ENCODE assay signal across 20 cellular contexts in the genomic region with DNA sequence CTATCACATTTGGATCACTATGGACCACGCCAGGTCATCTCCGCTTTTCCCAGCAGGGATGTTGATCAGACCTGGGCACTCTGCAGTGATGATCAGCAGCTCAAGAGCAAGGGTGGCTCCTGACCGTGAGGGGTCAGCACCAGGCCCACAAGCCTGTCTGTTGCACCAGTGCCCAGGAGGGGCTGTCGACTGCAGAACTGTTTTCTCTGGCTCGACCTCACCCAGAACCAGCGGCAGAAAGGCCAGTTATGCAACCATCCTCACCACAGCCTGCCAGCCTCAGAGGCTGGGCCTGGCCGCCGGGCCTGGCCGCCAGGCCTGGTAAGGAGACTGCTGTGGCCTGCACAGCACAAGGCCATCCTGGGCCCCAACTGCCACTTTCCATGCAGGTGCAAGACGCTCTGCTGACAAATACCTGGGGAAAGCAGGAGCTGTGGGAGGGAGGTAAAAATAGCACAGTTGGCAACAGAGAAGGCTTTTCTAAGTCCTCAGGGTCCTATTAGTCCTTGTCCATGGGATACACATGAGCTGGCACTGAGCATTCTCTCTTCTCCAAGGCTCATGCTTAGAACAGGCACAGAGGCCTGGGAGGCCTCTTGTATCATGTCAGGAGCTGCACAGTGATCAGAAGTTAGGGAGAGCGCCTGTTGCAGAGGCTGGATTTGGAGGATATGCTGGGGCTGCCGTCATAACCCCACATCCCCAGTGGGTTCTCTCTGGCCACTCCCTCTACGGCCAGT. TPM values are rescaled to one million over a fixed set of nuclear protein-coding genes. Genes with fewer than 3 reads are reported as not detected.
DNase-seq lines count a peak whose midpoint lies in the region; ATAC-seq and TF ChIP-seq lines count a peak whose summit lies in the region.
"Had no signal": no experiment of that assay in that cellular context is flagged by ENCODE, and none has a peak within 500 bp of the region (broad histone marks: within the 10 kb centered on the region; RNA-seq: fewer than 3 reads in every experiment).

No MANE protein-coding gene starts in this region.

- no peaks in the 10 kb centered on the region for H3K36me3 ChIP-seq in right atrium auricular region
- H3K36me3 ChIP-seq in ascending aorta = no peaks in the 10 kb centered on the region
- no peaks in the 10 kb centered on the region for H3K36me3 ChIP-seq in neuronal stem cell (replicated peaks in 1 of 2; ENCODE audit: control insufficient read depth in 2 of 2, insufficient read depth in 2 of 2, low read length in 2 of 2)
- H3K36me3 ChIP-seq: SJCRH30, stomach had no signal

- WGBS in neuronal stem cell (ENCODE audit: extremely low coverage in 2 of 2, insufficient read length in 2 of 2, insufficient replicate concordance in 1 of 2), 2 donors = no CpG with 5 or more reads among the region's 13 CpGs

- H2BK15ac ChIP-seq in neuronal stem cell (ENCODE audit: low read length) = no peak overlapping the region

- H3K9ac ChIP-seq in neuronal stem cell (ENCODE audit: low read depth, low read length, poor library complexity) = no peak overlapping the region

- H3K27me3 ChIP-seq in right atrium auricular region (no peaks in the 10 kb centered on the region), ascending aorta (no peaks in the 10 kb centered on the region), neuronal stem cell (ENCODE audit: control insufficient read depth in 3 of 3, insufficient read depth in 3 of 3, low read depth in 1 of 3, low read length in 3 of 3) (peaks cover 0 to 9% (median 0%) of the 10 kb centered on the region in 3 experiments)
- H3K27me3 ChIP-seq: SJCRH30, stomach had no signal

- no peaks in the 10 kb centered on the region for H3K4me1 ChIP-seq in right atrium auricular region
- peaks cover 17 to 24% of the 10 kb centered on the region in 2 donors for H3K4me1 ChIP-seq in ascending aorta
- no peaks in the 10 kb centered on the region for H3K4me1 ChIP-seq in neuronal stem cell (ENCODE audit: control insufficient read depth in 2 of 2, insufficient read depth in 1 of 2, low read depth in 1 of 2, low read length in 2 of 2)
- H3K4me1 ChIP-seq: SJCRH30 had no signal

- H3K9me3 ChIP-seq in right atrium auricular region = no peaks in the 10 kb centered on the region
- no peaks in the 10 kb centered on the region for H3K9me3 ChIP-seq in ascending aorta
- no peaks in the 10 kb centered on the region for H3K9me3 ChIP-seq in neuronal stem cell (replicated peaks in 1 of 2; ENCODE audit: control insufficient read depth in 2 of 2, insufficient read depth in 1 of 2, low read depth in 1 of 2, low read length in 2 of 2)
- H3K9me3 ChIP-seq: SJCRH30, stomach had no signal

- no peak overlapping the region for H3K4me3 ChIP-seq in right atrium auricular region
- H3K4me3 ChIP-seq in ascending aorta = no peak overlapping the region
- H3K4me3 ChIP-seq in neuronal stem cell (ENCODE audit: low read length in 2 of 2) = peak overlapping the region in 1 of 2 donors; percentile 16
- H3K4me3 ChIP-seq: SJCRH30, stomach had no signal

- no peak for TF ChIP-seq CTCF in right atrium auricular region (IDR thresholded peaks at IDR 0.05)
- TF ChIP-seq CTCF in ascending aorta (IDR thresholded peaks at IDR 0.05) = no peak

- peak; percentile 12 for ATAC-seq in left ventricle myocardium superior
- ATAC-seq: activated CD4-positive, alpha-beta T cell treated with anti-CD3 and anti-CD28 coated beads for 36 hours; esophagus mucosa; T-cell had no signal

- no peak overlapping the region for H4K91ac ChIP-seq in neuronal stem cell (ENCODE audit: low read depth, low read length, poor library complexity)

- DNase-seq in left ventricle myocardium superior = no peak
- no peak for DNase-seq in right atrium auricular region (ENCODE audit: low spot score)
- no peak for DNase-seq in ascending aorta (ENCODE audit: low spot score in 2 of 2)
- no peak for DNase-seq in neuronal stem cell (ENCODE audit: low spot score)
- DNase-seq in NCI-H1105 treated with DMSO at 0.1 percent for 48 hours (lab: John Stamatoyannopoulos, UW) = no peak
- DNase-seq in central memory CD4-positive, alpha-beta T cell = no peak
- no peak for DNase-seq in NCI-H2081 treated with DMSO at 0.1 percent for 48 hours (lab: John Stamatoyannopoulos, UW)
- DNase-seq: activated CD4-positive, alpha-beta T cell treated with anti-CD3 and anti-CD28 coated beads for 36 hours; activated naive CD4-positive, alpha-beta T cell treated with Interleukin-2 at 50 U/mL for 16 hours; activated T-cell treated with anti-CD3 and anti-CD28 coated beads, Interleukin-2, amount 50 U/mL, for 48 hours; anterior cingulate cortex; cerebellar nuclear complex; effector CD8-positive, alpha-beta T cell; mammary epithelial cell; NCI-H2171; SJCRH30; stomach; T-cell had no signal

- H4K8ac ChIP-seq in neuronal stem cell (ENCODE audit: low read depth, low read length) = no peak overlapping the region

- intact Hi-C loops in left ventricle myocardium superior (cut with micrococcal nuclease) = no loop called here
- intact Hi-C loops in ascending aorta (cut with DNase I) = no loop called here

- no peak overlapping the region for H3K4ac ChIP-seq in neuronal stem cell (ENCODE audit: low read length)

- H3K27ac ChIP-seq in right atrium auricular region (no peak overlapping the region), ascending aorta (peak overlapping the region; percentile 49 to 67), neuronal stem cell (replicated peaks; ENCODE audit: low read length) (no peak overlapping the region)
- H3K27ac ChIP-seq: SJCRH30 had no signal

- H2BK5ac ChIP-seq in neuronal stem cell (ENCODE audit: low read length) = peak overlapping the region; percentile 87

- no peak overlapping the region for H2AFZ ChIP-seq in neuronal stem cell (ENCODE audit: low read length)

- no peak overlapping the region for H2BK12ac ChIP-seq in neuronal stem cell (ENCODE audit: low read length)

- H3K23ac ChIP-seq in neuronal stem cell (ENCODE audit: low read depth, low read length, poor library complexity) = no peak overlapping the region

- no peak overlapping the region for H2BK120ac ChIP-seq in neuronal stem cell (ENCODE audit: low read depth, low read length)

- no peaks in the 10 kb centered on the region for H3K79me1 ChIP-seq in neuronal stem cell (ENCODE audit: low read depth, low read length)

- H3K4me2 ChIP-seq in neuronal stem cell (ENCODE audit: insufficient read depth, low read length, poor library complexity, severe bottlenecking) = no peak overlapping the region

- peak overlapping the region; percentile 4 for H3K14ac ChIP-seq in neuronal stem cell (ENCODE audit: low read length)

- H2AK5ac ChIP-seq in neuronal stem cell (ENCODE audit: low read depth, low read length) = no peak overlapping the region

- H3K18ac ChIP-seq in neuronal stem cell (ENCODE audit: low read length) = no peak overlapping the region

RNA-seq across cellular contexts. Expression of gene KCNMA1, which starts 17.5 kb away (rescaled TPM):
- 2.5 TPM for total RNA-seq in left ventricle myocardium superior
- total RNA-seq in right atrium auricular region = 1 to 10 TPM; 2.3 to 3.5 TPM
- total RNA-seq in ascending aorta = 28.6 TPM
- 1.8 TPM for polyA plus RNA-seq in neuronal stem cell (2013, experiment 1 of 2)
- polyA plus RNA-seq in neuronal stem cell (2013, experiment 2 of 2) = 1.5 TPM
- total RNA-seq: activated CD8-positive, alpha-beta memory T cell treated with anti-CD3 and anti-CD28 coated beads for 36 hours had no signal

Comparison
In these comparisons a context has a peak if more than half of its experiments do, and no peak if none do; other contexts are left out.
1. H3K27ac ChIP-seq: peak in ascending aorta (2 of 2); none in right atrium auricular region (0 of 2) and neuronal stem cell (single experiment).